ENCODE assay signal across 21 cellular contexts in genomic region chr2:24787532-24787931, GRCh38. TPM values are rescaled to one million over a fixed set of nuclear protein-coding genes. Genes with fewer than 3 reads are reported as not detected.
DNase-seq lines count a peak whose midpoint lies in the region; ATAC-seq, FAIRE-seq and TF ChIP-seq lines count a peak whose summit lies in the region.
"Had no signal": no experiment of that assay in that cellular context is flagged by ENCODE, and none has a peak within 500 bp of the region (broad histone marks: within the 10 kb centered on the region; RNA-seq: fewer than 3 reads in every experiment).

No MANE protein-coding gene starts in this region.

- H3K79me2 ChIP-seq in HepG2 (ENCODE audit: insufficient read depth, low read length) = no peaks in the 10 kb centered on the region

- in situ Hi-C loops in HepG2 (cut with HindIII; ENCODE audit: extremely low pct_ligation_motif_present, low pct_unique_long_range_greater_than_20kb) = no loop called here

- FAIRE-seq in HepG2 (lab: Jason Lieb, UNC) = no peak
- FAIRE-seq: A549, G401.6, GM12892, H54 had no signal

- CTCF ChIA-PET in HepG2 (lab: Yijun Ruan, JAX; ENCODE audit: low intra/inter-chr PET ratio, low total read pairs) = no interaction called here
- CTCF ChIA-PET in CD4-positive, alpha-beta T cell (lab: Charles Lee) = no interaction called here

- H3K27me3 Mint-ChIP-seq in dendritic cell treated with granulocyte-macrophage colony-stimulating factor and Interleukin-4, amounts not matched to agents 40 ng/mL and 50 ng/mL, for 4 days = no peaks in the 10 kb centered on the region
- no peaks in the 10 kb centered on the region for H3K27me3 Mint-ChIP-seq in neural crest cell (ENCODE audit: low read depth)
- peaks cover 3% of the 10 kb centered on the region for H3K27me3 Mint-ChIP-seq in nephron progenitor cell (ENCODE audit: low read depth, poor library complexity)
- no peaks in the 10 kb centered on the region for H3K27me3 Mint-ChIP-seq in CD4-positive, alpha-beta T cell

- H3K27me3 ChIP-seq in HepG2 (ENCODE audit: control insufficient read depth in 1 of 2, insufficient read depth in 2 of 2, low read length in 2 of 2) = no peaks in the 10 kb centered on the region
- H3K27me3 ChIP-seq in right lobe of liver = no peaks in the 10 kb centered on the region
- no peaks in the 10 kb centered on the region for H3K27me3 ChIP-seq in CD4-positive, alpha-beta T cell (ENCODE audit: control insufficient read depth, insufficient read depth, low read length)

- no peak for TF ChIP-seq EP300 in HepG2 (IDR thresholded peaks at IDR 0.05; ENCODE audit: low read depth in 2 of 2, low read length in 2 of 2)
- TF ChIP-seq EP300 in HepG2 (CRISPR knock-in tag; IDR thresholded peaks at IDR 0.05; ENCODE audit: borderline replicate concordance) = no peak

- H3K9ac ChIP-seq in HepG2 (ENCODE audit: insufficient read depth, low read depth, low read length) = no peak overlapping the region

- BruUV-seq in HepG2 (replicated peaks; lab: Mats Ljungman, UMichigan) = no TSS peak

- no peak overlapping the region for H2AFZ ChIP-seq in HepG2 (ENCODE audit: low read length)

- TF ChIP-seq CTCF in HepG2 (CRISPR knock-in tag; IDR thresholded peaks at IDR 0.05) (no peak), right lobe of liver (IDR thresholded peaks at IDR 0.05) (no peak), neural crest cell (conservative IDR thresholded peaks at IDR 0.05) (no peak), nephron progenitor cell (IDR thresholded peaks at IDR 0.05) (no peak), lower leg skin (IDR thresholded peaks at IDR 0.05) (no peak)
- TF ChIP-seq CTCF in CD4-positive, alpha-beta T cell (IDR thresholded peaks at IDR 0.05) = no peak

- H3K4me3 ChIP-seq in HepG2 (replicated peaks in 1 of 3; ENCODE audit: insufficient read depth in 1 of 3, low read depth in 2 of 3, low read length in 3 of 3) = no peak overlapping the region
- H3K4me3 ChIP-seq in right lobe of liver = no peak overlapping the region
- no peak overlapping the region for H3K4me3 ChIP-seq in lower leg skin (ENCODE audit: low read depth, poor library complexity, severe bottlenecking)
- H3K4me3 ChIP-seq: A549, HAP-1 had no signal

- H3K4me1 ChIP-seq in HepG2 (ENCODE audit: insufficient read depth, low read length) (peaks cover 29% of the 10 kb centered on the region), right lobe of liver (peaks cover 0 to 6% (median 0%) of the 10 kb centered on the region in 4 donors)

- peaks cover 19% of the 10 kb centered on the region for H3K36me3 Mint-ChIP-seq in dendritic cell treated with granulocyte-macrophage colony-stimulating factor and Interleukin-4, amounts not matched to agents 40 ng/mL and 50 ng/mL, for 4 days (ENCODE audit: low read depth)
- no peaks in the 10 kb centered on the region for H3K36me3 Mint-ChIP-seq in neural crest cell (ENCODE audit: low read depth)
- H3K36me3 Mint-ChIP-seq in nephron progenitor cell (ENCODE audit: low read depth) = peaks cover 18% of the 10 kb centered on the region
- peaks cover 4% of the 10 kb centered on the region for H3K36me3 Mint-ChIP-seq in CD4-positive, alpha-beta T cell (ENCODE audit: low read depth)

- H3K36me3 ChIP-seq in HepG2 (replicated peaks in 1 of 2; ENCODE audit: control insufficient read depth in 1 of 2, insufficient read depth in 2 of 2, low read length in 2 of 2) (peaks cover 0 to 12% of the 10 kb centered on the region in 2 experiments; a peak in 1 of 5 replicates), right lobe of liver (no peaks in the 10 kb centered on the region)
- H3K36me3 ChIP-seq: HAP-1 had no signal

- no peak for DNase-seq in HepG2 (ENCODE audit: low spot score)
- DNase-seq in right lobe of liver = no peak
- no peak for DNase-seq in neural crest cell (ENCODE audit: low read depth, low spot score)
- DNase-seq in nephron progenitor cell = no peak
- no peak for DNase-seq in CD4-positive, alpha-beta T cell
- DNase-seq in lower leg skin (ENCODE audit: low spot score in 2 of 2) = no peak
- DNase-seq: 8988T; ACHN; AML-193; C1 segment of cervical spinal cord; Caco-2; CD8-positive, alpha-beta T cell; DMS153; DND-41; GOT3 had no signal

- no peak overlapping the region for H3K4me3 Mint-ChIP-seq in dendritic cell treated with granulocyte-macrophage colony-stimulating factor and Interleukin-4, amounts not matched to agents 40 ng/mL and 50 ng/mL, for 4 days
- peak overlapping the region; percentile 20 for H3K4me3 Mint-ChIP-seq in neural crest cell
- no peak overlapping the region for H3K4me3 Mint-ChIP-seq in nephron progenitor cell
- no peak overlapping the region for H3K4me3 Mint-ChIP-seq in CD4-positive, alpha-beta T cell
- H3K4me3 Mint-ChIP-seq: CD8-positive, alpha-beta T cell had no signal

- 60% methylated on average over 2 of the region's 2 CpGs for WGBS in HepG2 (ENCODE audit: low lambda C conversion rate)
- 49% methylated on average over 2 of the region's 2 CpGs for WGBS in right lobe of liver (ENCODE audit: insufficient coverage, low coverage, low lambda C conversion rate, missing lambda C conversion rate)
- whole genome bisulfite sequencing in lower leg skin, 2 donors = 68 to 87% methylated on average over 2 of the region's 2 CpGs

- H3K9me3 ChIP-seq in HepG2 (ENCODE audit: low read length) (no peaks in the 10 kb centered on the region), right lobe of liver (no peaks in the 10 kb centered on the region)
- H3K9me3 ChIP-seq in CD4-positive, alpha-beta T cell (ENCODE audit: control insufficient read depth, low read length) = no peaks in the 10 kb centered on the region
- H3K9me3 ChIP-seq: A549, HAP-1 had no signal

- H3K4me1 Mint-ChIP-seq in dendritic cell treated with granulocyte-macrophage colony-stimulating factor and Interleukin-4, amounts not matched to agents 40 ng/mL and 50 ng/mL, for 4 days (ENCODE audit: low read depth) = peaks cover 24% of the 10 kb centered on the region
- H3K4me1 Mint-ChIP-seq in neural crest cell (peaks cover 33% of the 10 kb centered on the region), nephron progenitor cell (peaks cover 41% of the 10 kb centered on the region)
- H3K4me1 Mint-ChIP-seq in CD4-positive, alpha-beta T cell (ENCODE audit: low read depth) = peaks cover 4% of the 10 kb centered on the region

- H3K27ac Mint-ChIP-seq in dendritic cell treated with granulocyte-macrophage colony-stimulating factor and Interleukin-4, amounts not matched to agents 40 ng/mL and 50 ng/mL, for 4 days = peak overlapping the region; percentile 2
- no peak overlapping the region for H3K27ac Mint-ChIP-seq in neural crest cell (ENCODE audit: unreplicated experiment)
- no peak overlapping the region for H3K27ac Mint-ChIP-seq in nephron progenitor cell
- H3K27ac Mint-ChIP-seq in CD4-positive, alpha-beta T cell = no peak overlapping the region
- H3K27ac Mint-ChIP-seq: CD8-positive, alpha-beta T cell had no signal

- TF ChIP-seq RAD21 in HepG2 (CRISPR knock-in tag; IDR thresholded peaks at IDR 0.05) = no peak

- ATAC-seq in HepG2 (no peak), right lobe of liver (no peak)
- ATAC-seq in CD4-positive, alpha-beta T cell (ENCODE audit: poor library complexity) = no peak
- ATAC-seq: A549; CD8-positive, alpha-beta T cell had no signal

- no peak overlapping the region for H3K4me2 ChIP-seq in HepG2 (ENCODE audit: low read depth, low read length)
- H3K4me2 ChIP-seq: A549 had no signal

- H4K20me1 ChIP-seq in HepG2 (ENCODE audit: insufficient read depth, low read length) = no peaks in the 10 kb centered on the region

- TF ChIP-seq POLR2A in HepG2 (IDR thresholded peaks at IDR 0.05; ENCODE audit: insufficient read depth in 1 of 2, low read depth in 2 of 2, low read length in 2 of 2) = no peak
- TF ChIP-seq POLR2A in right lobe of liver (IDR thresholded peaks at IDR 0.05) = no peak
- TF ChIP-seq POLR2A in lower leg skin (IDR thresholded peaks at IDR 0.05) = no peak

- no peaks in the 10 kb centered on the region for H3K9me3 Mint-ChIP-seq in dendritic cell treated with granulocyte-macrophage colony-stimulating factor and Interleukin-4, amounts not matched to agents 40 ng/mL and 50 ng/mL, for 4 days
- H3K9me3 Mint-ChIP-seq in neural crest cell = peaks cover 3% of the 10 kb centered on the region
- peaks cover 13% of the 10 kb centered on the region for H3K9me3 Mint-ChIP-seq in nephron progenitor cell
- no peaks in the 10 kb centered on the region for H3K9me3 Mint-ChIP-seq in CD4-positive, alpha-beta T cell
- H3K9me3 Mint-ChIP-seq: CD8-positive, alpha-beta T cell had no signal

- intact Hi-C loops in HepG2 (cut with micrococcal nuclease; ENCODE audit: unreplicated experiment) = no loop called here
- intact Hi-C loops in right lobe of liver (cut with DNase I) = no loop called here
- intact Hi-C loops in dendritic cell treated with granulocyte-macrophage colony-stimulating factor and Interleukin-4, amounts not matched to agents 40 ng/mL and 50 ng/mL, for 4 days (cut with micrococcal nuclease) = no loop called here
- intact Hi-C loops in CD4-positive, alpha-beta T cell (cut with DNase I, micrococcal nuclease) = no loop called here
- intact Hi-C loops in lower leg skin (cut with DNase I; ENCODE audit: low total_unique reads) = no loop called here

- POLR2A ChIA-PET in HepG2 (lab: Yijun Ruan, JAX) = no interaction called here
- POLR2A ChIA-PET in CD4-positive, alpha-beta T cell (lab: Charles Lee) = no interaction called here

- H3K27ac ChIP-seq in HepG2 (ENCODE audit: extremely low read length, insufficient read depth, low read length) = no peak overlapping the region
- no peak overlapping the region for H3K27ac ChIP-seq in right lobe of liver
- H3K27ac ChIP-seq in CD4-positive, alpha-beta T cell (ENCODE audit: low read depth, low read length) = no peak overlapping the region
- H3K27ac ChIP-seq: A549 had no signal

RNA-seq across cellular contexts. Expression of gene PTRHD1, which starts 5.7 kb away (rescaled TPM):
- total RNA-seq in HepG2 (2016; rRNA removed; fragmentation: Illumina TruSeq; extraction: Trizol) (69.1 and 72.6 TPM in 2 replicates), right lobe of liver (10 to 100 TPM; 10.1 to 16.4 (median 15.3) TPM), neural crest cell (38.2 and 42.7 TPM in 2 replicates), lower leg skin (10 to 100 TPM; 13.6 to 39.7 (median 30.2) TPM)
- total RNA-seq in HepG2 (2016; cell fraction: cytosol; rRNA removed; fragmentation: Illumina TruSeq; extraction: Trizol; ENCODE audit: low read depth) = 60.4 and 67.3 TPM in 2 replicates
- total RNA-seq in HepG2 (2016; cell fraction: insoluble cytoplasmic fraction; rRNA removed; fragmentation: Illumina TruSeq; extraction: Trizol) = 72.7 and 87.7 TPM in 2 replicates
- 94.1 and 99.1 TPM in 2 replicates for total RNA-seq in HepG2 (2016; cell fraction: membrane; rRNA removed; fragmentation: Illumina TruSeq; extraction: Trizol)
- 23.3 and 24.3 TPM in 2 replicates for total RNA-seq in HepG2 (2016; cell fraction: nucleus; rRNA removed; fragmentation: Illumina TruSeq; extraction: Trizol)
- 75.4 and 90.8 TPM in 2 replicates for polyA plus RNA-seq in HepG2 (2011; rRNA removed)
- 56.6 and 90.9 TPM in 2 replicates for polyA plus RNA-seq in HepG2 (2011; cell fraction: cytosol; rRNA removed)
- 25.2 and 28.1 TPM in 2 replicates for polyA plus RNA-seq in HepG2 (2011; cell fraction: nucleus; rRNA removed)
- 66.4 and 75.5 TPM in 2 replicates for polyA plus RNA-seq in HepG2 (2012)
- polyA plus RNA-seq in HepG2 (2016; cell fraction: cytosol; fragmentation: Illumina TruSeq; extraction: Trizol; ENCODE audit: low read depth) = 77.6 and 78.5 TPM in 2 replicates
- polyA plus RNA-seq in HepG2 (2016; cell fraction: insoluble cytoplasmic fraction; fragmentation: Illumina TruSeq; extraction: Trizol; ENCODE audit: low read depth) = 76.5 and 83.9 TPM in 2 replicates
- polyA plus RNA-seq in HepG2 (2016; cell fraction: membrane; fragmentation: Illumina TruSeq; extraction: Trizol; ENCODE audit: low read depth) = 88.1 and 94.4 TPM in 2 replicates
- polyA plus RNA-seq in HepG2 (2016; cell fraction: nucleus; fragmentation: Illumina TruSeq; extraction: Trizol; ENCODE audit: insufficient read depth, low read depth) = 51.1 and 58.4 TPM in 2 replicates
- polyA minus RNA-seq in HepG2 (2011; rRNA and poly(A)+ RNA removed; ENCODE audit: low replicate concordance) = 41.5 and 57.2 TPM in 2 replicates
- 8.2 and 15.7 TPM in 2 replicates for polyA minus RNA-seq in HepG2 (2011; cell fraction: cytosol; rRNA and poly(A)+ RNA removed)
- 25.1 and 28.7 TPM in 2 replicates for polyA minus RNA-seq in HepG2 (2011; cell fraction: nucleus; rRNA and poly(A)+ RNA removed)
- 10 to 100 TPM; 15.3 to 15.7 TPM for total RNA-seq in CD4-positive, alpha-beta T cell

RNA-seq across cellular contexts. Expression of gene CENPO, which starts 5.7 kb away (rescaled TPM):
- total RNA-seq in HepG2 (2016; rRNA removed; fragmentation: Illumina TruSeq; extraction: Trizol) = 35.5 and 41.4 TPM in 2 replicates
- total RNA-seq in HepG2 (2016; cell fraction: cytosol; rRNA removed; fragmentation: Illumina TruSeq; extraction: Trizol; ENCODE audit: low read depth) = 8.3 and 11.5 TPM in 2 replicates
- 35.8 and 39.7 TPM in 2 replicates for total RNA-seq in HepG2 (2016; cell fraction: insoluble cytoplasmic fraction; rRNA removed; fragmentation: Illumina TruSeq; extraction: Trizol)
- total RNA-seq in HepG2 (2016; cell fraction: membrane; rRNA removed; fragmentation: Illumina TruSeq; extraction: Trizol) = 17.2 and 19.2 TPM in 2 replicates
- 37.7 and 41.8 TPM in 2 replicates for total RNA-seq in HepG2 (2016; cell fraction: nucleus; rRNA removed; fragmentation: Illumina TruSeq; extraction: Trizol)
- 15.0 and 19.7 TPM in 2 replicates for polyA plus RNA-seq in HepG2 (2011; rRNA removed)
- 11.4 and 14.1 TPM in 2 replicates for polyA plus RNA-seq in HepG2 (2011; cell fraction: cytosol; rRNA removed)
- polyA plus RNA-seq in HepG2 (2011; cell fraction: nucleus; rRNA removed) = 21.1 and 29.9 TPM in 2 replicates
- polyA plus RNA-seq in HepG2 (2012) = 7.0 and 12.0 TPM in 2 replicates
- polyA plus RNA-seq in HepG2 (2016; cell fraction: cytosol; fragmentation: Illumina TruSeq; extraction: Trizol; ENCODE audit: low read depth) = 4.1 and 8.1 TPM in 2 replicates
- polyA plus RNA-seq in HepG2 (2016; cell fraction: insoluble cytoplasmic fraction; fragmentation: Illumina TruSeq; extraction: Trizol; ENCODE audit: low read depth) = 36.7 and 40.3 TPM in 2 replicates
- polyA plus RNA-seq in HepG2 (2016; cell fraction: membrane; fragmentation: Illumina TruSeq; extraction: Trizol; ENCODE audit: low read depth) = 11.8 and 13.7 TPM in 2 replicates
- polyA plus RNA-seq in HepG2 (2016; cell fraction: nucleus; fragmentation: Illumina TruSeq; extraction: Trizol; ENCODE audit: insufficient read depth, low read depth) = 53.5 and 60.4 TPM in 2 replicates
- polyA minus RNA-seq in HepG2 (2011; rRNA and poly(A)+ RNA removed; ENCODE audit: low replicate concordance) = 43.4 and 73.1 TPM in 2 replicates
- 7.8 and 14.2 TPM in 2 replicates for polyA minus RNA-seq in HepG2 (2011; cell fraction: cytosol; rRNA and poly(A)+ RNA removed)
- polyA minus RNA-seq in HepG2 (2011; cell fraction: nucleus; rRNA and poly(A)+ RNA removed) = 38.0 and 52.5 TPM in 2 replicates
- 1 to 10 TPM; 1.6 to 6.0 (median 3.1) TPM for total RNA-seq in right lobe of liver
- 69.3 and 69.7 TPM in 2 replicates for total RNA-seq in neural crest cell
- 1 to 10 TPM; 3.4 to 3.5 TPM for total RNA-seq in CD4-positive, alpha-beta T cell
- total RNA-seq in lower leg skin = 1 to 10 TPM; 2.0 to 5.3 (median 2.4) TPM
